In the genomic region with DNA sequence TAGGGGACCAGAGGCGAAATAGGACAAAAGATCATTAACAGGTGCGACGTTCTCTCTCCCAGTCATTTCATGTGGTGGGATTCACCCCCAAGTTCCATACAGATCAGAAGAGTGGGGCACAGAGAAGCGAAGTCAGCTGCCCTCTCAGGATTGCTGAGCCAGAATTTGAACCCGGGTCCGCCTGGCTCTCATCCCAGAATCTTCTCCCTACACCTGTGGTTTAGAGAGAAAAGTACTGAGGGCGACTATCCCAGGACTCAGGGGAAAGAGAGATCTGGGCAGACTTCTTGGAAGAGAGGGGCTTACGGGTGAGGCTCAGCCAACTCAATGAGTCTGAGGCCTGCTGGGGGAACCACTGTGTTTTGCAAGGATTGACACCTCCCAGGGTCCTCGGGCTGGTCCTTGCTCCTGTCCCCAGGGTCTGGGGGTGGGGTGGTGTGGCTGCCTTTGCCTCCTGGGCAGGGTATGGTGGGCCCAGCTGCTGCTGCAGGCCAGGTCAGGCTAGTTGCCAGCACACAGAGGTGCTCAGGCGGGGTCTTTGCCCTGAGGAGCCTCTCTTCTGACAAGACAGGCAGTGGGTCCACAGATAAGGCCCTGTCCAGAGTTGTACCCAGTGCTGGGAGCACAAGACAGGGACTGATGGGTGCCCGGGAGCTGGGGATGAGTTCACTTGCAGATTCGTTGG, we compare ENCODE assay signal across 9 cellular contexts. TPM values are rescaled to one million over a fixed set of nuclear protein-coding genes. Genes with fewer than 3 reads are reported as not detected.
A peak's percentile ranks its signal among the peaks of the same experiment; 100 is the strongest.
DNase-seq lines count a peak whose midpoint lies in the region; ATAC-seq and TF ChIP-seq lines count a peak whose summit lies in the region.
"Had no signal": no experiment of that assay in that cellular context is flagged by ENCODE, and none has a peak within 500 bp of the region (broad histone marks: within the 10 kb centered on the region; RNA-seq: fewer than 3 reads in every experiment).

No MANE protein-coding gene starts in this region.

- no peak overlapping the region for H3K27ac Mint-ChIP-seq in effector memory CD8-positive, alpha-beta T cell
- H3K27ac Mint-ChIP-seq in nephron, result peak overlapping the region; percentile 78 to 81 (median 79)

- H3K4me3 Mint-ChIP-seq in effector memory CD8-positive, alpha-beta T cell, result peak overlapping the region; percentile 84 to 89
- peak overlapping the region; percentile 87 to 97 (median 93) for H3K4me3 Mint-ChIP-seq in nephron

- peaks cover 10% of the 10 kb centered on the region for H3K36me3 Mint-ChIP-seq in effector memory CD8-positive, alpha-beta T cell (ENCODE audit: insufficient read depth)
- no peaks in the 10 kb centered on the region for H3K36me3 Mint-ChIP-seq in nephron (ENCODE audit: low read depth)

- H3K9me3 Mint-ChIP-seq in effector memory CD8-positive, alpha-beta T cell, result no peaks in the 10 kb centered on the region
- no peaks in the 10 kb centered on the region for H3K9me3 Mint-ChIP-seq in nephron

- no peaks in the 10 kb centered on the region for H3K27me3 ChIP-seq in BJ (ENCODE audit: control insufficient read depth, insufficient read depth, low read length)

- no peaks in the 10 kb centered on the region for H3K27me3 Mint-ChIP-seq in effector memory CD8-positive, alpha-beta T cell
- peaks cover 9% of the 10 kb centered on the region for H3K27me3 Mint-ChIP-seq in nephron (ENCODE audit: low read depth)

- H3K4me3 ChIP-seq in BJ (ENCODE audit: low read depth, low read length) (peak overlapping the region; percentile 75), LNCaP clone FGC (ENCODE audit: low read depth, low read length) (peak overlapping the region; percentile 60)

- no peak for DNase-seq in BJ (ENCODE audit: low read depth)
- no peak for DNase-seq in LNCaP clone FGC (ENCODE audit: low read depth)
- no peak for DNase-seq in effector memory CD8-positive, alpha-beta T cell
- no peak for DNase-seq in NCI-H526 (lab: John Stamatoyannopoulos, UW)

- no peaks in the 10 kb centered on the region for H3K36me3 ChIP-seq in BJ (ENCODE audit: control insufficient read depth, insufficient read depth, low read length)

- no peak for ATAC-seq in effector memory CD8-positive, alpha-beta T cell (replicated peaks)
- no peak for ATAC-seq in HG03520 (IDR thresholded peaks at IDR 0.05; ENCODE audit: unreplicated experiment)
- no peak for ATAC-seq in HG02571 (IDR thresholded peaks at IDR 0.05; ENCODE audit: unreplicated experiment)
- no peak for ATAC-seq in HG03045 (IDR thresholded peaks at IDR 0.05; ENCODE audit: unreplicated experiment)

- CTCF ChIA-PET in BJ (lab: Yijun Ruan, JAX), result interaction anchor here (1.0 kb wide), 1 partner anchor 24 kb away, joined by 3 read pairs; no protein-coding TSS in a partner anchor

- H3K4me1 Mint-ChIP-seq in effector memory CD8-positive, alpha-beta T cell (ENCODE audit: low read depth in 2 of 2), result peaks cover 17 to 19% of the 10 kb centered on the region in 2 donors
- H3K4me1 Mint-ChIP-seq in nephron, result peaks cover 34% of the 10 kb centered on the region

- TF ChIP-seq CTCF in BJ (IDR thresholded peaks at IDR 0.05; ENCODE audit: insufficient read depth, low read depth, low read length) (no peak), LNCaP clone FGC (IDR thresholded peaks at IDR 0.05; ENCODE audit: control insufficient read depth, extremely low read depth, insufficient read depth) (no peak), nephron (IDR thresholded peaks at IDR 0.05; ENCODE audit: unreplicated experiment in 3 of 3) (no peak)

- POLR2A ChIA-PET in BJ (lab: Charles Lee), result no interaction called here

RNA-seq across cellular contexts. Expression of a gene that starts 1.1 kb away (rescaled TPM):
- polyA plus RNA-seq in BJ (2011; rRNA removed), result 11.3 and 18.4 TPM in 2 replicates
- 10.2 and 13.7 TPM in 2 replicates for polyA minus RNA-seq in BJ (2011; rRNA and poly(A)+ RNA removed)

RNA-seq across cellular contexts. Expression of a gene that starts 33.7 kb away (rescaled TPM):
- not detected in 2 replicates for polyA plus RNA-seq in BJ (2011; rRNA removed)
- polyA minus RNA-seq in BJ (2011; rRNA and poly(A)+ RNA removed), result not detected in 2 replicates
- polyA plus RNA-seq: keratinocyte had no signal

RNA-seq across cellular contexts. Expression of a gene that starts 34.7 kb away (rescaled TPM):
- 0.21 TPM in 1 of 2 replicates, not detected in the other for polyA plus RNA-seq in BJ (2011; rRNA removed)
- 0.76 TPM in 1 of 2 replicates, not detected in the other for polyA minus RNA-seq in BJ (2011; rRNA and poly(A)+ RNA removed)
- polyA plus RNA-seq: keratinocyte had no signal

Comparison
In these comparisons a context has a peak if more than half of its experiments do, and no peak if none do; other contexts are left out.
1. H3K27ac Mint-ChIP-seq: peak in nephron (3 of 3); none in effector memory CD8-positive, alpha-beta T cell (0 of 2).